In genomic region chr7:156020566-156020965, GRCh38 we compare ENCODE assay signal across 20 cellular contexts.
"Had no signal": no experiment of that assay in that cellular context is flagged by ENCODE, and none has a peak within 500 bp of the region (broad histone marks: within the 10 kb centered on the region; RNA-seq: fewer than 3 reads in every experiment).

No MANE protein-coding gene starts in this region.

- ATAC-seq: Panc1, PC-3 had no signal

- DNase-seq: IMR-90, Kasumi-1, KG1, MM.1S, NCI-H1092 treated with DMSO at 0.1 percent for 48 hours, NCI-H1436, NCI-H187, NCI-H2029, NCI-H2081 treated with DMSO at 0.1 percent for 48 hours, NCI-H2171, NCI-H226, NCI-H446, NCI-H510A, NCI-H524 treated with DMSO at 0.1 percent for 48 hours, NCI-H69, NCI-H774, PC-3, SHP77, SK-N-SH had no signal
